Comparison of ENCODE assay signal across 8 cellular contexts in the genomic region with DNA sequence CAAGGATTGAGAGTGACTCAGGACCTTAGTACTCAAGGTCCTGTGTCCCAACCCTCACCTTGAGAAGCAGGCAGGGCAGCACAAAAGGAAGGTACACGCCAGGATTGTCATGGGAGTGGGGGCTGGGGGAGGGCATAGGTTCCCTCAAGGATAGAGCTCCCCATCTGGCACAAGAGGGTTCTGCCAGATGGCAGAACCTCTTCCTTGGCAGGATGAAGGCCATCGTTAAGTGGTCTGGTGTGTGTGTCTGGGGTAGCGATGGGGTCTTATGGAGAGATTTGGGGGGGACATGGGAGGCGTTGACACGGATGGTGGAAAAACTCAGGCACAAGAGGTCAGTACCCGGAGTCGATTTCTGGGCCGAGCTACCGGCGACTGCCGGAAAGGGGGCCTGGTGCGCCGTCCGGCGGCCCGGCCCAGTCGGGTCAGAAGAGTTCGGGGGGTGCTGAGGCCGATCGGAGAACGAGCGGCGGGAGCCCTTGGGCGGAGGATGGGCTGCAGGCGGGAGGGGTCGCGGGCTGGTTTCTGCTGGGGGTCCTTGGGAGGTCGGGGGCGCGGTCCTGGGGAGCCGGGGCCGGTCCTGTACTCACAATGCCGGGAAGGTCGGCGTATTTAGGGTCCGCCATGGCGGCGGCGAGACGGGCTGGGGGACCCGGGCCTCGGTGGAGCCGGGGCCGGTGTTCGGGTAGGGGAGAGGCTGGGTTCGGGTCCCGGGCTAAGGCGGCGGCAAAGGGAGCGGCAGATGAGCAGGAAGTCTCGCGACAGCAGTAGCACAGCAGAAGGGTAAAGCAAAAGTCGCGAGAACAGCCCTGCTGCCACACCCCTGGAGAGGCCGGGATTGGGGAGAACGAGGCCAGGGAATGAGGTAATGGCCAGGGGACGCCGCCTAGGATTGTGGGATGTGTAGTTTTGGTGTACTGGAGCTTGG. TPM values are rescaled to one million over a fixed set of nuclear protein-coding genes. Genes with fewer than 3 reads are reported as not detected.
A peak's percentile ranks its signal among the peaks of the same experiment; 100 is the strongest.
DNase-seq lines count a peak whose midpoint lies in the region; ATAC-seq and TF ChIP-seq lines count a peak whose summit lies in the region.

A gene (minus strand): TSS at position 755 of the 928 bp plus-strand sequence. CDS start 129 bp downstream, at position 626.

- peaks cover 29% of the 10 kb centered on the region for H3K79me2 ChIP-seq in PC-9 (ENCODE audit: low read depth)

- peak within 1 kb of the TSS; percentile 45 for H3K27ac ChIP-seq in PC-9

- POLR2A ChIA-PET in PC-9 (lab: Charles Lee; ENCODE audit: unreplicated experiment), result interaction anchor here (0.6 to 0.7 kb wide), 4 partner anchors 45 to 233 kb away, joined by 3 to 7 read pairs (median 5); a partner anchor contains a TSS

- peak; percentile 69 for TF ChIP-seq POLR2A in erythroblast (IDR thresholded peaks at IDR 0.05; ENCODE audit: low read length)

- peaks cover 10% of the 10 kb centered on the region; the same call in 1 of the 2 replicates for H4K20me1 ChIP-seq in PC-9 (ENCODE audit: insufficient read depth)

- DNase-seq in DMS53 (lab: John Stamatoyannopoulos, UW), result peak; percentile 99
- DNase-seq in Jurkat, Clone E6-1 (ENCODE audit: low read depth, low spot score), result peak; percentile 96
- DNase-seq in PC-9, result peak; percentile 89 to 93
- peak; percentile 88 for DNase-seq in activated T-cell treated with anti-CD3 and anti-CD28 coated beads, Interleukin-2, amount 50 U/mL, for 1 hour
- DNase-seq in erythroblast (lab: John Stamatoyannopoulos, UW), result peak; percentile 98 to 99
- peak; percentile 70 to 76 for DNase-seq in stimulated activated CD8-positive, alpha-beta memory T cell treated with anti-CD3 and anti-CD28 coated beads, Interleukin-7, amount 100 ng/mL, for 1 hour (ENCODE audit: low read depth in 2 of 2)

- no peaks in the 10 kb centered on the region for H3K9me2 ChIP-seq in PC-9 (ENCODE audit: insufficient read depth)

- BruUV-seq in PC-9 (replicated peaks; lab: Mats Ljungman, UMichigan), result no TSS peak

- H3K4me1 ChIP-seq in PC-9 (replicated peaks; ENCODE audit: insufficient read depth), result peaks cover 9% of the 10 kb centered on the region
- H3K4me1 ChIP-seq in mucosa of stomach (ENCODE audit: control insufficient read depth, insufficient read depth, low read length), result peaks cover 15% of the 10 kb centered on the region

- peak within 1 kb of the TSS; percentile 76 for H3K4me2 ChIP-seq in PC-9

- TF ChIP-seq CTCF in PC-9 (conservative IDR thresholded peaks at IDR 0.05), result no peak; the same call in 1 of the 2 replicates

- CTCF ChIA-PET in PC-9 (lab: Charles Lee), result interaction anchor here (0.7 kb wide), 1 partner anchor 1721 kb away, joined by 11 read pairs; no protein-coding TSS in a partner anchor

- intact Hi-C loops in PC-9 (cut with micrococcal nuclease; ENCODE audit: unreplicated experiment), result loop anchor here (2.0 kb wide), 2 partner anchors 24 to 44 kb away; a partner anchor contains a TSS

- H3K9me3 ChIP-seq in PC-9 (ENCODE audit: insufficient read depth, low read depth) (no peaks in the 10 kb centered on the region), mucosa of stomach (ENCODE audit: control insufficient read depth, low read length) (no peaks in the 10 kb centered on the region)

- H3K27me3 ChIP-seq in PC-9 (ENCODE audit: insufficient read depth, low read depth), result no peaks in the 10 kb centered on the region
- peaks cover 29% of the 10 kb centered on the region for H3K27me3 ChIP-seq in mucosa of stomach (ENCODE audit: control insufficient read depth, insufficient read depth, low read length)

- peaks cover 13% of the 10 kb centered on the region; the same call in 1 of the 2 replicates for H3F3A ChIP-seq in PC-9 (ENCODE audit: insufficient read depth, low read depth)

- ATAC-seq in GM21619 (IDR thresholded peaks at IDR 0.05; ENCODE audit: unreplicated experiment), result peak; percentile 99

- peak within 1 kb of the TSS; percentile 88 for H2AFZ ChIP-seq in PC-9

- peak within 1 kb of the TSS; percentile 87 for H3K4me3 ChIP-seq in Jurkat, Clone E6-1 (ENCODE audit: low read length)
- peak within 1 kb of the TSS; percentile 59 for H3K4me3 ChIP-seq in PC-9
- H3K4me3 ChIP-seq in mucosa of stomach (ENCODE audit: low read length), result peak within 1 kb of the TSS; percentile 28

- H3K36me3 ChIP-seq in PC-9 (ENCODE audit: low read depth) (peaks cover 7% of the 10 kb centered on the region), mucosa of stomach (ENCODE audit: control insufficient read depth, insufficient read depth, low read length) (no peaks in the 10 kb centered on the region)

- H3K9ac ChIP-seq in mucosa of stomach (ENCODE audit: low read length), result peak within 1 kb of the TSS; percentile 94

RNA-seq across cellular contexts. Expression of the gene that starts here (rescaled TPM):
- 171 TPM for polyA plus RNA-seq in Jurkat, Clone E6-1 (2012; ENCODE audit: insufficient read depth, insufficient read length)
- 93.4 and 105 TPM in 2 replicates for total RNA-seq in PC-9 (2021)

Comparison
In these comparisons a context has a peak if more than half of its experiments do, and no peak if none do; other contexts are left out.
1. Peak in every context shown above with its lines: DNase-seq, ATAC-seq, H3K4me3 ChIP-seq and H3K27ac ChIP-seq.
2. H3K4me3 ChIP-seq: peak in every context shown above with its lines; median percentile 87 in Jurkat, Clone E6-1; 59 in PC-9; 28 in mucosa of stomach.